ENCODE assay signal across 1 cellular context in the genomic region with DNA sequence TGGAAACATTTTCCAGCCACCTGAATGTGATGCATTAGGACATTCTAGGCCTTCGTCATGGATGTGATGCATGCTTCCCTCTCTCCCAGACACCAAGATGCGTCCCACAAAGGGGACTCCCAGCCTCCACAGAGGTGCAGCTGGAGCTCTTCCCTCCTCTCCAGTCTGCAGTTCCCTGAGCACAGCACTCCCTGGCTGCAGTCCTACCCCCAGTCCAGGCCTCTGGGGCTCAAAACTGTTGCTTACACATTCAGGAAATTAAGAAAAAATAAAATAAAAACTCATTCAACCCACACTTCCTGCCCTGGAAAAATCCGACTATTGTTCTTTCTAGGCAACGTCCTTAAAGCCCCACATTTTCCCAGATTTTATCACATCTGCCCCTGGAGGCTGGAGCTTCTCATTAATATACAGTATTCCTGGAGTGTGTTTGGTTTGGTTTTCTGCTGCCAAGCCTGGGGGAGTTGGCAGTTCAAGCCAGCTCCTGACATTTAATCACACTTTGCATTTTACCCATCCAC.
A peak's percentile ranks its signal among the peaks of the same experiment; 100 is the strongest.
TF ChIP-seq lines count a peak whose summit lies in the region.

No MANE protein-coding gene starts in this region.

TF ChIP-seq in HEK293, 187 proteins besides CTCF, POLR2A, EP300 and RAD21:
- TF ChIP-seq, protein P1, sequence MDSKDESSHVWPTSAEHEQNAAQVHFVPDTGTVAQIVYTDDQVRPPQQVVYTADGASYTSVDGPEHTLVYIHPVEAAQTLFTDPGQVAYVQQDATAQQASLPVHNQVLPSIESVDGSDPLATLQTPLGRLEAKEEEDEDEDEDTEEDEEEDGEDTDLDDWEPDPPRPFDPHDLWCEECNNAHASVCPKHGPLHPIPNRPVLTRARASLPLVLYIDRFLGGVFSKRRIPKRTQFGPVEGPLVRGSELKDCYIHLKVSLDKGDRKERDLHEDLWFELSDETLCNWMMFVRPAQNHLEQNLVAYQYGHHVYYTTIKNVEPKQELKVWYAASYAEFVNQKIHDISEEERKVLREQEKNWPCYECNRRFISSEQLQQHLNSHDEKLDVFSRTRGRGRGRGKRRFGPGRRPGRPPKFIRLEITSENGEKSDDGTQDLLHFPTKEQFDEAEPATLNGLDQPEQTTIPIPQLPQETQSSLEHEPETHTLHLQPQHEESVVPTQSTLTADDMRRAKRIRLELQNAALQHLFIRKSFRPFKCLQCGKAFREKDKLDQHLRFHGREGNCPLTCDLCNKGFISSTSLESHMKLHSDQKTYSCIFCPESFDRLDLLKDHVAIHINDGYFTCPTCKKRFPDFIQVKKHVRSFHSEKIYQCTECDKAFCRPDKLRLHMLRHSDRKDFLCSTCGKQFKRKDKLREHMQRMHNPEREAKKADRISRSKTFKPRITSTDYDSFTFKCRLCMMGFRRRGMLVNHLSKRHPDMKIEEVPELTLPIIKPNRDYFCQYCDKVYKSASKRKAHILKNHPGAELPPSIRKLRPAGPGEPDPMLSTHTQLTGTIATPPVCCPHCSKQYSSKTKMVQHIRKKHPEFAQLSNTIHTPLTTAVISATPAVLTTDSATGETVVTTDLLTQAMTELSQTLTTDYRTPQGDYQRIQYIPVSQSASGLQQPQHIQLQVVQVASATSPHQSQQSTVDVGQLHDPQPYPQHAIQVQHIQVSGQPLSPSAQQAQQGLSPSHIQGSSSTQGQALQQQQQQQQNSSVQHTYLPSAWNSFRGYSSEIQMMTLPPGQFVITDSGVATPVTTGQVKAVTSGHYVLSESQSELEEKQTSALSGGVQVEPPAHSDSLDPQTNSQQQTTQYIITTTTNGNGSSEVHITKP (tag by site-specific recombination; IDR thresholded peaks at IDR 0.05): peak; percentile 49; the same call in 1 of the 2 replicates
- TF ChIP-seq, protein P2, sequence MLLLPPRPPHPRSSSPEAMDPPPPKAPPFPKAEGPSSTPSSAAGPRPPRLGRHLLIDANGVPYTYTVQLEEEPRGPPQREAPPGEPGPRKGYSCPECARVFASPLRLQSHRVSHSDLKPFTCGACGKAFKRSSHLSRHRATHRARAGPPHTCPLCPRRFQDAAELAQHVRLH (tag by site-specific recombination; IDR thresholded peaks at IDR 0.05): no peak
- TF ChIP-seq ZNF558 (tag by site-specific recombination; IDR thresholded peaks at IDR 0.05) (no peak), ZNF354C (tag by site-specific recombination; IDR thresholded peaks at IDR 0.05; ENCODE audit: borderline replicate concordance, low read depth) (no peak), ZNF426 (tag by site-specific recombination; IDR thresholded peaks at IDR 0.05) (no peak), FEZF1 (tag by site-specific recombination; IDR thresholded peaks at IDR 0.05) (peak; percentile 60), KLF1 (tag by site-specific recombination; IDR thresholded peaks at IDR 0.05) (no peak), ZXDB (tag by site-specific recombination; IDR thresholded peaks at IDR 0.05) (0 out of 2 replicates have a peak, but pooled peaks have one; percentile 25), ZNF157 (tag by site-specific recombination; IDR thresholded peaks at IDR 0.05) (no peak)
- TF ChIP-seq, protein P3, sequence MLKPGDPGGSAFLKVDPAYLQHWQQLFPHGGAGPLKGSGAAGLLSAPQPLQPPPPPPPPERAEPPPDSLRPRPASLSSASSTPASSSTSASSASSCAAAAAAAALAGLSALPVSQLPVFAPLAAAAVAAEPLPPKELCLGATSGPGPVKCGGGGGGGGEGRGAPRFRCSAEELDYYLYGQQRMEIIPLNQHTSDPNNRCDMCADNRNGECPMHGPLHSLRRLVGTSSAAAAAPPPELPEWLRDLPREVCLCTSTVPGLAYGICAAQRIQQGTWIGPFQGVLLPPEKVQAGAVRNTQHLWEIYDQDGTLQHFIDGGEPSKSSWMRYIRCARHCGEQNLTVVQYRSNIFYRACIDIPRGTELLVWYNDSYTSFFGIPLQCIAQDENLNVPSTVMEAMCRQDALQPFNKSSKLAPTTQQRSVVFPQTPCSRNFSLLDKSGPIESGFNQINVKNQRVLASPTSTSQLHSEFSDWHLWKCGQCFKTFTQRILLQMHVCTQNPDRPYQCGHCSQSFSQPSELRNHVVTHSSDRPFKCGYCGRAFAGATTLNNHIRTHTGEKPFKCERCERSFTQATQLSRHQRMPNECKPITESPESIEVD (tag by site-specific recombination; IDR thresholded peaks at IDR 0.05): 0 out of 2 replicates have a peak, but pooled peaks have one; percentile 46
